In the genomic region with DNA sequence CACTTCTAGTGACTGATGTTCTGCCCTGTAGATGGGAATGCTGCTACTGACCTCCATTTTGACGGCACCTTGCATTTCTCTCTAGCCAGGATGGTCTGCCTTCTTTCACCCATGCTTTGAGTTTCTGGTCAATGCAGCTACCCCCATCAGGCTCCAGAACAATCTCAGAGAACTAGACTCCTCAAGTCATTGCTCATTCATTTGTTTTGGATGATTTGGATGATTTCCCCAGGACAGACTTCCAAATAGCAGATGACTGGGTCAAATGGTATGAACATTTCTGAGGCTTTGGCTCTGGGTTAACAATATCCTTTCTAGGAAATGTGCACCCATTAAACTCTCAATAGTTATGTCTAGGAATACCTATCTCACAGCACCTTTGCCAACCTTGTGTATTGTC, we compare ENCODE assay signal across 29 cellular contexts.
DNase-seq lines count a peak whose midpoint lies in the region; ATAC-seq, FAIRE-seq and TF ChIP-seq lines count a peak whose summit lies in the region.
"Had no signal": no experiment of that assay in that cellular context is flagged by ENCODE, and none has a peak within 500 bp of the region (broad histone marks: within the 10 kb centered on the region; RNA-seq: fewer than 3 reads in every experiment).

No MANE protein-coding gene starts in this region.

- no peak overlapping the region for H3K56ac ChIP-seq in mesendoderm (ENCODE audit: low read length)

- no peak overlapping the region for H3K4ac ChIP-seq in mesendoderm (ENCODE audit: low read depth, low read length)

- no peak for TF ChIP-seq CTCF in left lung (IDR thresholded peaks at IDR 0.05)

- ATAC-seq in left lung, result no peak
- ATAC-seq: Right ventricle myocardium inferior had no signal

- no peak overlapping the region for H4K8ac ChIP-seq in mesendoderm (ENCODE audit: low read depth, low read length)

- H3K23ac ChIP-seq in mesendoderm (ENCODE audit: low read length), result no peak overlapping the region

- no peak overlapping the region for H3K4me2 ChIP-seq in mesendoderm (ENCODE audit: low read length)

- H3K27ac ChIP-seq in mesendoderm (ENCODE audit: low read depth, low read length) (no peak overlapping the region), small intestine (ENCODE audit: low read depth in 1 of 2, low read length in 1 of 2) (no peak overlapping the region), left lung (no peak overlapping the region)
- H3K27ac ChIP-seq: 22Rv1, C4-2B, tibial nerve had no signal

- no peak overlapping the region for H2BK120ac ChIP-seq in mesendoderm (ENCODE audit: low read depth, low read length)

- no peak overlapping the region for H2BK15ac ChIP-seq in mesendoderm (replicated peaks; ENCODE audit: low read depth)

- H3K27me3 ChIP-seq in adipocyte (replicated peaks; ENCODE audit: control insufficient read depth, insufficient read depth, low read length), result no peaks in the 10 kb centered on the region
- no peaks in the 10 kb centered on the region for H3K27me3 ChIP-seq in mesendoderm (ENCODE audit: insufficient read depth, low read length, poor library complexity)
- peaks cover 0 to 2% of the 10 kb centered on the region in 2 donors for H3K27me3 ChIP-seq in small intestine (ENCODE audit: control insufficient read depth in 2 of 2, insufficient read depth in 2 of 2, low read length in 2 of 2)
- peaks cover 0 to 14% of the 10 kb centered on the region in 2 donors for H3K27me3 ChIP-seq in left lung
- H3K27me3 ChIP-seq: tibial nerve had no signal

- H3K4me3 Mint-ChIP-seq in activated CD4-positive, alpha-beta T cell treated with anti-CD3 and anti-CD28 coated beads, Interleukin-2, amount 10 ng/mL, durations not matched to agents 24 days and 14 days, result no peak overlapping the region
- H3K4me3 Mint-ChIP-seq: activated CD4-positive, alpha-beta memory T cell treated with anti-CD3 and anti-CD28 coated beads, Interleukin-2, amount 10 ng/mL, durations not matched to agents 7 days and 5 days; stimulated activated naive CD8-positive, alpha-beta T cell treated with anti-CD3 and anti-CD28 coated beads, Interleukin-15, Interleukin-2, amounts not matched to agents 100 ng/mL and 50 ng/mL, for 24 hours had no signal

- H3K36me3 Mint-ChIP-seq in activated CD4-positive, alpha-beta T cell treated with anti-CD3 and anti-CD28 coated beads, Interleukin-2, amount 10 ng/mL, durations not matched to agents 24 days and 14 days (ENCODE audit: low read depth), result no peaks in the 10 kb centered on the region

- H3K27ac Mint-ChIP-seq in activated CD4-positive, alpha-beta T cell treated with anti-CD3 and anti-CD28 coated beads, Interleukin-2, amount 10 ng/mL, durations not matched to agents 24 days and 14 days, result no peak overlapping the region
- H3K27ac Mint-ChIP-seq: activated CD4-positive, alpha-beta memory T cell treated with anti-CD3 and anti-CD28 coated beads, Interleukin-2, amount 10 ng/mL, durations not matched to agents 7 days and 5 days; stimulated activated naive CD8-positive, alpha-beta T cell treated with anti-CD3 and anti-CD28 coated beads, Interleukin-15, Interleukin-2, amounts not matched to agents 100 ng/mL and 50 ng/mL, for 24 hours had no signal

- peaks cover 3% of the 10 kb centered on the region for H3K79me1 ChIP-seq in mesendoderm (ENCODE audit: low read length)

- no peak for FAIRE-seq in small intestine (lab: Jason Lieb, UNC)
- FAIRE-seq: GM18507 had no signal

- DNase-seq in activated CD4-positive, alpha-beta T cell treated with anti-CD3 and anti-CD28 coated beads, Interleukin-2, amount 10 ng/mL, durations not matched to agents 24 days and 14 days, result peak; percentile 30
- no peak for DNase-seq in activated CD4-positive, alpha-beta T cell treated with anti-CD3 and anti-CD28 coated beads for 1 hour
- DNase-seq in adipocyte (ENCODE audit: low read depth), result peak; percentile 54
- DNase-seq in fibroblast of the conjunctiva (ENCODE audit: low read depth), result peak; percentile 10
- no peak for DNase-seq in mesendoderm
- DNase-seq in small intestine, result no peak
- DNase-seq in left lung, result no peak
- DNase-seq in stimulated activated CD4-positive, alpha-beta T cell treated with anti-CD3 and anti-CD28 coated beads, Interleukin-4, amount 100 ng/mL, for 24 hours, result no peak
- DNase-seq: activated CD4-positive, alpha-beta memory T cell treated with anti-CD3 and anti-CD28 coated beads, Interleukin-2, amount 10 ng/mL, durations not matched to agents 7 days and 5 days; activated CD4-positive, CD25-positive, alpha-beta regulatory T cell; activated T-cell treated with anti-CD3 and anti-CD28 coated beads for 4 hours; amygdala; Calu3; caudate nucleus; EL; Karpas-422; kidney glomerular epithelial cell; NCI-H2029; NCI-H345; NCI-H774; retina; stimulated activated CD4-positive, alpha-beta T cell treated with anti-CD3 and anti-CD28 coated beads, Interleukin-12 subunit alpha, Interleukin-12 subunit beta, amount 100 ng/mL, for 4 hours had no signal

- H3K36me3 ChIP-seq in adipocyte (ENCODE audit: control insufficient read depth, insufficient read depth, low read length, severe bottlenecking), result no peaks in the 10 kb centered on the region
- H3K36me3 ChIP-seq in mesendoderm (ENCODE audit: control insufficient read depth, insufficient read depth, low read length), result no peaks in the 10 kb centered on the region
- H3K36me3 ChIP-seq in small intestine (ENCODE audit: control insufficient read depth in 2 of 2, insufficient read depth in 2 of 2, low read length in 2 of 2), result no peaks in the 10 kb centered on the region
- no peaks in the 10 kb centered on the region for H3K36me3 ChIP-seq in left lung
- H3K36me3 ChIP-seq: HAP-1, tibial nerve had no signal

- no peak overlapping the region for H2AK5ac ChIP-seq in mesendoderm (ENCODE audit: low read length)

- no peaks in the 10 kb centered on the region for H3K9me3 Mint-ChIP-seq in activated CD4-positive, alpha-beta T cell treated with anti-CD3 and anti-CD28 coated beads, Interleukin-2, amount 10 ng/mL, durations not matched to agents 24 days and 14 days
- H3K9me3 Mint-ChIP-seq: activated CD4-positive, alpha-beta memory T cell treated with anti-CD3 and anti-CD28 coated beads, Interleukin-2, amount 10 ng/mL, durations not matched to agents 7 days and 5 days; stimulated activated naive CD8-positive, alpha-beta T cell treated with anti-CD3 and anti-CD28 coated beads, Interleukin-15, Interleukin-2, amounts not matched to agents 100 ng/mL and 50 ng/mL, for 24 hours had no signal

- H3K4me1 ChIP-seq in adipocyte (ENCODE audit: control insufficient read depth, insufficient read depth, low read length) (peaks cover 13% of the 10 kb centered on the region), mesendoderm (ENCODE audit: control insufficient read depth, low read depth, low read length) (no peaks in the 10 kb centered on the region), small intestine (ENCODE audit: control insufficient read depth in 2 of 2, insufficient read depth in 1 of 2, low read depth in 1 of 2, low read length in 1 of 2) (no peaks in the 10 kb centered on the region), left lung (no peaks in the 10 kb centered on the region)
- H3K4me1 ChIP-seq: HAP-1, tibial nerve had no signal

- intact Hi-C loops in activated CD4-positive, alpha-beta T cell treated with anti-CD3 and anti-CD28 coated beads, Interleukin-2, amount 10 ng/mL, durations not matched to agents 24 days and 14 days (cut with micrococcal nuclease), result no loop called here
- intact Hi-C loops in left lung (cut with DNase I), result no loop called here

- H3K9ac ChIP-seq in adipocyte (ENCODE audit: low read length) (no peak overlapping the region), mesendoderm (ENCODE audit: low read length) (no peak overlapping the region)

- H3K18ac ChIP-seq in mesendoderm (ENCODE audit: low read length), result no peak overlapping the region

- no peaks in the 10 kb centered on the region for H3K27me3 Mint-ChIP-seq in activated CD4-positive, alpha-beta T cell treated with anti-CD3 and anti-CD28 coated beads, Interleukin-2, amount 10 ng/mL, durations not matched to agents 24 days and 14 days
- H3K27me3 Mint-ChIP-seq: activated CD4-positive, alpha-beta memory T cell treated with anti-CD3 and anti-CD28 coated beads, Interleukin-2, amount 10 ng/mL, durations not matched to agents 7 days and 5 days had no signal

- H3K9me3 ChIP-seq in adipocyte (ENCODE audit: control insufficient read depth, low read length) (no peaks in the 10 kb centered on the region), small intestine (ENCODE audit: control insufficient read depth, low read depth) (no peaks in the 10 kb centered on the region), left lung (no peaks in the 10 kb centered on the region)
- H3K9me3 ChIP-seq: HAP-1, tibial nerve had no signal

- H4K5ac ChIP-seq in mesendoderm (ENCODE audit: low read length), result no peak overlapping the region

- no peaks in the 10 kb centered on the region for H3K79me2 ChIP-seq in mesendoderm (ENCODE audit: control insufficient read depth, insufficient read depth, low read length)

- H2BK5ac ChIP-seq in mesendoderm (ENCODE audit: low read length), result no peak overlapping the region

- no peaks in the 10 kb centered on the region for H3K4me1 Mint-ChIP-seq in activated CD4-positive, alpha-beta T cell treated with anti-CD3 and anti-CD28 coated beads, Interleukin-2, amount 10 ng/mL, durations not matched to agents 24 days and 14 days
- H3K4me1 Mint-ChIP-seq: activated CD4-positive, alpha-beta memory T cell treated with anti-CD3 and anti-CD28 coated beads, Interleukin-2, amount 10 ng/mL, durations not matched to agents 7 days and 5 days had no signal

- H3K4me3 ChIP-seq in adipocyte (ENCODE audit: low read length) (no peak overlapping the region), mesendoderm (ENCODE audit: low read length) (no peak overlapping the region), small intestine (ENCODE audit: low read depth in 1 of 2, low read length in 2 of 2) (no peak overlapping the region), left lung (no peak overlapping the region)
- H3K4me3 ChIP-seq: HAP-1, tibial nerve had no signal

- WGBS in mesendoderm (ENCODE audit: extremely low coverage, insufficient coverage, low lambda C conversion rate), result no CpG with 5 or more reads among the region's 1 CpG
- 92 to 96% (median 96%) methylated on average over 1 of the region's 1 CpG for WGBS in small intestine, 3 donors

Comparison
In these comparisons a context has a peak if more than half of its experiments do, and no peak if none do; other contexts are left out.
1. DNase-seq: peak in activated CD4-positive, alpha-beta T cell treated with anti-CD3 and anti-CD28 coated beads, Interleukin-2, amount 10 ng/mL, durations not matched to agents 24 days and 14 days (single experiment), adipocyte (single experiment) and fibroblast of the conjunctiva (single experiment); none in activated CD4-positive, alpha-beta T cell treated with anti-CD3 and anti-CD28 coated beads for 1 hour (single experiment), mesendoderm (single experiment), small intestine (single experiment), left lung (0 of 2) and stimulated activated CD4-positive, alpha-beta T cell treated with anti-CD3 and anti-CD28 coated beads, Interleukin-4, amount 100 ng/mL, for 24 hours (single experiment).